In the genomic region with DNA sequence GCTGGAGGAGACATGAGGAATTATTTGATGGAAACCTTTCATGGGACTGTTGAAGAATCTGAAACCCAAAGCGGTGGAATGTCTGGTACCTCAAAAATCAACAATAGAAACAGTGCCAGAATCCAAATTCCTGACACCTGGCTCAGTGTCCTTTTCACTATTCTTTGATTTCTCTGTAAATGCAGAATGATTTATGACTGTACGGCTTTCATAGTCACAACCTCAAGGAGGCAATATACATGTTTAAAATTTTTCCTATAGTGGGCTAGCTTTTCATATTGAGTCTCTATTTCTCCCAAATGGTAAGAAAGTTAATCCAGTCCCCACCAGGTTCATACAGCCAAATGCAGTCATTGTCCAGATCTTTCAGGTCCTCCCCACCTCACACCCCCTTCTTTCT, we compare ENCODE assay signal across 24 cellular contexts. TPM values are rescaled to one million over a fixed set of nuclear protein-coding genes. Genes with fewer than 3 reads are reported as not detected.
DNase-seq lines count a peak whose midpoint lies in the region; ATAC-seq, FAIRE-seq and TF ChIP-seq lines count a peak whose summit lies in the region.
"Had no signal": no experiment of that assay in that cellular context is flagged by ENCODE, and none has a peak within 500 bp of the region (broad histone marks: within the 10 kb centered on the region; RNA-seq: fewer than 3 reads in every experiment).

No MANE protein-coding gene starts in this region.

- TF ChIP-seq RAD21 in K562 (CRISPR knock-in tag; conservative IDR thresholded peaks at IDR 0.05 in 1 of 2, IDR thresholded peaks at IDR 0.05 in 1 of 2): no peak

- peaks cover 16% of the 10 kb centered on the region for H3K4me1 Mint-ChIP-seq in activated T-cell treated with anti-CD3 and anti-CD28 coated beads, Interleukin-2, amount 50 U/mL, for 24 hours (ENCODE audit: low read depth)
- H3K4me1 Mint-ChIP-seq in T-helper 17 cell: peaks cover 29% of the 10 kb centered on the region
- H3K4me1 Mint-ChIP-seq in stimulated activated memory B cell treated with anti-CD40 and anti-IgM and Interleukin-4, amounts not matched to agents 10 μg/mL and 1 μg/mL and 100 μg/mL, for 72 hours: peaks cover 55% of the 10 kb centered on the region
- peaks cover 4% of the 10 kb centered on the region for H3K4me1 Mint-ChIP-seq in mesothelial cell of epicardium

- no peaks in the 10 kb centered on the region for H3K9me1 ChIP-seq in K562 (ENCODE audit: control insufficient read depth, insufficient read depth, low read length)

- no peaks in the 10 kb centered on the region for H3K36me3 ChIP-seq in K562 (ENCODE audit: control insufficient read depth, insufficient read depth, low read length)
- H3K36me3 ChIP-seq: BLaER1, HAP-1 had no signal

- H3K27ac Mint-ChIP-seq in activated T-cell treated with anti-CD3 and anti-CD28 coated beads, Interleukin-2, amount 50 U/mL, for 24 hours: peak overlapping the region; percentile 17
- H3K27ac Mint-ChIP-seq in T-helper 17 cell (peak overlapping the region; percentile 63), mesothelial cell of epicardium (no peak overlapping the region)
- peak overlapping the region; percentile 58 for H3K27ac Mint-ChIP-seq in stimulated activated memory B cell treated with anti-CD40 and anti-IgM and Interleukin-4, amounts not matched to agents 10 μg/mL and 1 μg/mL and 100 μg/mL, for 72 hours
- H3K27ac Mint-ChIP-seq: CD8-positive, alpha-beta T cell; HFFc6 had no signal

- no peaks in the 10 kb centered on the region for H3K9me3 ChIP-seq in T-helper 17 cell (ENCODE audit: control insufficient read depth, low read length, poor library complexity, severe bottlenecking)
- H3K9me3 ChIP-seq in K562 (replicated peaks; ENCODE audit: control insufficient read depth, insufficient read depth, low read depth, low read length): no peaks in the 10 kb centered on the region
- H3K9me3 ChIP-seq: BLaER1, Caco-2, HAP-1 had no signal

- H3K27me3 ChIP-seq in K562 (ENCODE audit: control insufficient read depth in 2 of 2, insufficient read depth in 2 of 2, low read length in 2 of 2): no peaks in the 10 kb centered on the region
- H3K27me3 ChIP-seq: BLaER1 had no signal

- no peak for FAIRE-seq in K562 (lab: Jason Lieb, UNC)
- FAIRE-seq: A204.1, G401.6, GM12892, H54 had no signal

- H3K27me3 Mint-ChIP-seq in activated T-cell treated with anti-CD3 and anti-CD28 coated beads, Interleukin-2, amount 50 U/mL, for 24 hours: no peaks in the 10 kb centered on the region
- H3K27me3 Mint-ChIP-seq in T-helper 17 cell (no peaks in the 10 kb centered on the region), mesothelial cell of epicardium (ENCODE audit: low read depth) (no peaks in the 10 kb centered on the region)
- no peaks in the 10 kb centered on the region for H3K27me3 Mint-ChIP-seq in stimulated activated memory B cell treated with anti-CD40 and anti-IgM and Interleukin-4, amounts not matched to agents 10 μg/mL and 1 μg/mL and 100 μg/mL, for 72 hours
- H3K27me3 Mint-ChIP-seq: B cell; CD4-positive, CD25-positive, alpha-beta regulatory T cell had no signal

- DNase-seq in activated T-cell treated with anti-CD3 and anti-CD28 coated beads, Interleukin-2, amount 50 U/mL, for 24 hours: no peak
- no peak for DNase-seq in activated T-cell treated with anti-CD3 and anti-CD28 coated beads, Interleukin-2, amount 50 U/mL, for 1 hour
- no peak for DNase-seq in T-helper 17 cell
- DNase-seq in K562 (ENCODE audit: extremely low read depth in 1 of 4, low spot score in 3 of 4): no peak
- DNase-seq in mesothelial cell of epicardium (ENCODE audit: low spot score in 2 of 2, unreplicated experiment in 2 of 2): no peak
- DNase-seq: Caco-2; CD4-positive, CD25-positive, alpha-beta regulatory T cell; CD8-positive, alpha-beta T cell; DMS153; DND-41; GOT3; HFFc6 had no signal

- TF ChIP-seq POLR2A in K562 (conservative IDR thresholded peaks at IDR 0.05): no peak

- peaks cover 0 to under 1% of the 10 kb centered on the region in 2 experiments; a peak in 2 of 5 replicates for H3K4me1 ChIP-seq in K562 (replicated peaks in 1 of 2; ENCODE audit: control insufficient read depth in 2 of 2, insufficient read depth in 2 of 2, low read length in 2 of 2)
- H3K4me1 ChIP-seq: BLaER1 had no signal

- BruUV-seq in K562 (replicated peaks; lab: Mats Ljungman, UMichigan): no TSS peak

- ATAC-seq in T-helper 17 cell: no peak
- ATAC-seq in K562: no peak
- no peak for ATAC-seq in stimulated activated memory B cell treated with anti-CD40 and anti-IgM and Interleukin-4, amounts not matched to agents 10 μg/mL and 1 μg/mL and 100 μg/mL, for 72 hours
- no peak for ATAC-seq in HG03457 (IDR thresholded peaks at IDR 0.05; ENCODE audit: unreplicated experiment)
- ATAC-seq: CD8-positive, alpha-beta T cell had no signal

- no peak overlapping the region for H3K27ac ChIP-seq in K562 (ENCODE audit: extremely low read depth, low read depth, low read length)
- H3K27ac ChIP-seq: 22Rv1, BLaER1, C4-2B had no signal

- no peak overlapping the region for H2AFZ ChIP-seq in K562 (ENCODE audit: low read depth, low read length)

- intact Hi-C loops in K562 (cut with micrococcal nuclease): no loop called here

- CTCF ChIA-PET in K562 (lab: Yijun Ruan, JAX; ENCODE audit: low intra/inter-chr PET ratio): no interaction called here

- H3K36me3 Mint-ChIP-seq in activated T-cell treated with anti-CD3 and anti-CD28 coated beads, Interleukin-2, amount 50 U/mL, for 24 hours (ENCODE audit: low read depth): peaks cover 57% of the 10 kb centered on the region
- peaks cover 18% of the 10 kb centered on the region for H3K36me3 Mint-ChIP-seq in T-helper 17 cell (ENCODE audit: low read depth)
- peaks cover 74% of the 10 kb centered on the region for H3K36me3 Mint-ChIP-seq in stimulated activated memory B cell treated with anti-CD40 and anti-IgM and Interleukin-4, amounts not matched to agents 10 μg/mL and 1 μg/mL and 100 μg/mL, for 72 hours
- H3K36me3 Mint-ChIP-seq in mesothelial cell of epicardium: peaks cover 2% of the 10 kb centered on the region

- no peak for TF ChIP-seq EP300 in K562 (IDR thresholded peaks at IDR 0.05; ENCODE audit: low read length)

- no peak overlapping the region for H3K4me3 ChIP-seq in K562
- H3K4me3 ChIP-seq: BLaER1, HAP-1 had no signal

- H3K4me3 Mint-ChIP-seq in activated T-cell treated with anti-CD3 and anti-CD28 coated beads, Interleukin-2, amount 50 U/mL, for 24 hours: no peak overlapping the region
- H3K4me3 Mint-ChIP-seq in T-helper 17 cell (no peak overlapping the region), mesothelial cell of epicardium (no peak overlapping the region)
- no peak overlapping the region for H3K4me3 Mint-ChIP-seq in stimulated activated memory B cell treated with anti-CD40 and anti-IgM and Interleukin-4, amounts not matched to agents 10 μg/mL and 1 μg/mL and 100 μg/mL, for 72 hours
- H3K4me3 Mint-ChIP-seq: B cell; CD4-positive, CD25-positive, alpha-beta regulatory T cell; CD8-positive, alpha-beta T cell; HFFc6 had no signal

- H3K9ac ChIP-seq in K562 (ENCODE audit: insufficient read depth in 1 of 2, low read depth in 2 of 2, low read length in 2 of 2): no peak overlapping the region
- H3K9ac ChIP-seq: BLaER1 had no signal

- H3K4me2 ChIP-seq in K562 (ENCODE audit: insufficient read depth, low read length): no peak overlapping the region
- H3K4me2 ChIP-seq: BLaER1 had no signal

- POLR2A ChIA-PET in K562 (lab: Yijun Ruan, JAX): interaction anchor here (1.9 kb wide), 1 partner anchor 113 kb away, joined by 5 read pairs; no protein-coding TSS in a partner anchor

- H3K9me3 Mint-ChIP-seq in activated T-cell treated with anti-CD3 and anti-CD28 coated beads, Interleukin-2, amount 50 U/mL, for 24 hours: no peaks in the 10 kb centered on the region
- no peaks in the 10 kb centered on the region for H3K9me3 Mint-ChIP-seq in stimulated activated memory B cell treated with anti-CD40 and anti-IgM and Interleukin-4, amounts not matched to agents 10 μg/mL and 1 μg/mL and 100 μg/mL, for 72 hours
- no peaks in the 10 kb centered on the region for H3K9me3 Mint-ChIP-seq in mesothelial cell of epicardium
- H3K9me3 Mint-ChIP-seq: CD4-positive, CD25-positive, alpha-beta regulatory T cell; CD8-positive, alpha-beta T cell; HFFc6 had no signal

- no peaks in the 10 kb centered on the region for H4K20me1 ChIP-seq in K562 (replicated peaks; ENCODE audit: control insufficient read depth, insufficient read depth, low read length)
- H4K20me1 ChIP-seq: BLaER1 had no signal

- no peaks in the 10 kb centered on the region for H3K79me2 ChIP-seq in K562 (ENCODE audit: control insufficient read depth, insufficient read depth, low read length)

- WGBS in K562 (ENCODE audit: insufficient coverage, low coverage, missing lambda C conversion rate): 63% methylated on average over 2 of the region's 2 CpGs

- no peak for TF ChIP-seq CTCF in K562 (IDR thresholded peaks at IDR 0.05 in 2 of 3, conservative IDR thresholded peaks at IDR 0.05 in 1 of 3; ENCODE audit: insufficient read depth in 2 of 3, low read depth in 1 of 3, low read length in 3 of 3)
- no peak for TF ChIP-seq CTCF in mesothelial cell of epicardium (IDR thresholded peaks at IDR 0.05; ENCODE audit: unreplicated experiment)

- in situ Hi-C loops in K562 (cut with MboI): no loop called here

RNA-seq across cellular contexts. Expression of gene DAPP1, which starts 19.3 kb away (rescaled TPM):
- total RNA-seq in T-helper 17 cell (10 to 100 TPM; 24.5 to 50.4 TPM), K562 (2014; rRNA removed) (1.1 and 2.2 TPM in 2 replicates), K562 (2014; rRNA removed; fragmentation: Illumina TruSeq; extraction: Trizol) (4.0 and 5.2 TPM in 2 replicates), K562 (2015; rRNA removed; fragmentation: Illumina TruSeq; extraction: Trizol) (3.7 and 4.2 TPM in 2 replicates), K562 (2021) (2.0 and 2.2 TPM in 2 replicates), mesothelial cell of epicardium (2.5 to 2.9 TPM (median 2.7 TPM) in 3 replicates)
- 0.95 and 1.5 TPM in 2 replicates for total RNA-seq in K562 (2011; cell fraction: chromatin; rRNA removed; ENCODE audit: low replicate concordance)
- total RNA-seq in K562 (2011; cell fraction: nucleolus; rRNA removed): 0.83 and 0.92 TPM in 2 replicates
- total RNA-seq in K562 (2011; cell fraction: nucleoplasm; rRNA removed): 0.59 and 1.6 TPM in 2 replicates
- polyA plus RNA-seq in K562 (2011; rRNA removed) (1.4 and 1.9 TPM in 2 replicates), K562 (2014; fragmentation: Illumina TruSeq; extraction: Trizol) (3.1 and 3.6 TPM in 2 replicates), K562 (2014; fragmentation: Nextera tagmentation; extraction: Ambion mirVana) (1 to 10 TPM; 6.4 to 7.2 TPM), K562 (2014; rRNA removed) (2.9 and 3.4 TPM in 2 replicates)
- 0.47 and 0.51 TPM in 2 replicates for polyA plus RNA-seq in K562 (2011; cell fraction: cytosol; rRNA removed)
- polyA plus RNA-seq in K562 (2011; cell fraction: nucleus; rRNA removed): 0.56 and 0.78 TPM in 2 replicates
- polyA plus RNA-seq in K562 (2012): 3.2 and 5.8 TPM in 2 replicates
- 1.4 and 2.4 TPM in 2 replicates for polyA minus RNA-seq in K562 (2011; rRNA and poly(A)+ RNA removed)
- 0.57 and 0.91 TPM in 2 replicates for polyA minus RNA-seq in K562 (2011; cell fraction: cytosol; rRNA and poly(A)+ RNA removed)
- polyA minus RNA-seq in K562 (2011; cell fraction: nucleus; rRNA and poly(A)+ RNA removed): 0.56 and 0.94 TPM in 2 replicates
- total RNA-seq: Caco-2, HFFc6 had no signal
- polyA plus RNA-seq: AG04450 had no signal

RNA-seq across cellular contexts. Expression of gene LAMTOR3, which starts 58.3 kb away (rescaled TPM):
- total RNA-seq in T-helper 17 cell: 10 to 100 TPM; 17.9 to 22.4 TPM
- total RNA-seq in K562 (2011; cell fraction: chromatin; rRNA removed; ENCODE audit: low replicate concordance): 3.5 and 8.5 TPM in 2 replicates
- total RNA-seq in K562 (2011; cell fraction: nucleolus; rRNA removed): 2.2 and 2.5 TPM in 2 replicates
- 6.6 and 11.1 TPM in 2 replicates for total RNA-seq in K562 (2011; cell fraction: nucleoplasm; rRNA removed)
- total RNA-seq in K562 (2014; rRNA removed): 17.9 and 22.5 TPM in 2 replicates
- 58.0 and 65.7 TPM in 2 replicates for total RNA-seq in K562 (2014; rRNA removed; fragmentation: Illumina TruSeq; extraction: Trizol)
- 53.0 and 59.4 TPM in 2 replicates for total RNA-seq in K562 (2015; rRNA removed; fragmentation: Illumina TruSeq; extraction: Trizol)
- 38.4 and 40.1 TPM in 2 replicates for total RNA-seq in K562 (2021)
- 61.8 and 85.7 TPM in 2 replicates for polyA plus RNA-seq in K562 (2011; rRNA removed)
- 14.2 and 38.6 TPM in 2 replicates for polyA plus RNA-seq in K562 (2011; cell fraction: cytosol; rRNA removed)
- 6.8 and 13.5 TPM in 2 replicates for polyA plus RNA-seq in K562 (2011; cell fraction: nucleus; rRNA removed)
- 36.3 and 50.4 TPM in 2 replicates for polyA plus RNA-seq in K562 (2012)
- polyA plus RNA-seq in K562 (2014; fragmentation: Illumina TruSeq; extraction: Trizol): 53.3 and 70.7 TPM in 2 replicates
- polyA plus RNA-seq in K562 (2014; fragmentation: Nextera tagmentation; extraction: Ambion mirVana): 100 to 1,000 TPM; 136 to 146 TPM
- polyA plus RNA-seq in K562 (2014; rRNA removed): 38.3 and 41.9 TPM in 2 replicates
- polyA minus RNA-seq in K562 (2011; rRNA and poly(A)+ RNA removed): 28.5 and 30.6 TPM in 2 replicates
- polyA minus RNA-seq in K562 (2011; cell fraction: cytosol; rRNA and poly(A)+ RNA removed): 9.2 and 14.9 TPM in 2 replicates
- polyA minus RNA-seq in K562 (2011; cell fraction: nucleus; rRNA and poly(A)+ RNA removed): 2.6 and 4.4 TPM in 2 replicates
- 42.4 to 44.7 TPM (median 42.5 TPM) in 3 replicates for total RNA-seq in mesothelial cell of epicardium
